Comparison of ENCODE assay signal across 8 cellular contexts in genomic region chr13:42040730-42041016, GRCh38. TPM values are rescaled to one million over a fixed set of nuclear protein-coding genes. Genes with fewer than 3 reads are reported as not detected.
DNase-seq lines count a peak whose midpoint lies in the region; ATAC-seq and TF ChIP-seq lines count a peak whose summit lies in the region.

No MANE protein-coding gene starts in this region.

- CTCF ChIA-PET in AG04449 (lab: Yijun Ruan, JAX) = interaction anchor here (1.6 to 3.1 kb wide), 2 partner anchors 12 to 372 kb away, joined by 7 to 17 read pairs; no protein-coding TSS in a partner anchor

- DNase-seq in AG04449 (ENCODE audit: low read depth, low spot score) (no peak), HFFc6 (no peak), astrocyte of the spinal cord (ENCODE audit: low read depth, low spot score) (no peak), ACHN (no peak), ureter (ENCODE audit: low spot score) (no peak), NAMALWA (ENCODE audit: low spot score) (no peak)

- H3K27me3 Mint-ChIP-seq in HFFc6 (ENCODE audit: insufficient read depth) = peaks cover 1% of the 10 kb centered on the region

- H3K27ac ChIP-seq in mesodermal cell (ENCODE audit: low read depth, low read length, severe bottlenecking) = no peak overlapping the region

- WGBS in mesodermal cell (ENCODE audit: insufficient coverage in 2 of 2), 2 experiments = 0 to 1% methylated on average over 13 to 38 of the region's 49 CpGs

- H3K9me3 ChIP-seq in mesodermal cell (ENCODE audit: control insufficient read depth, low read length) = no peaks in the 10 kb centered on the region

- peaks cover 9% of the 10 kb centered on the region for H3K9me3 Mint-ChIP-seq in HFFc6

- H3K36me3 ChIP-seq in mesodermal cell (ENCODE audit: control insufficient read depth, insufficient read depth, low read length) = peaks cover 6% of the 10 kb centered on the region

- peak overlapping the region; percentile 93 for H3K4me3 Mint-ChIP-seq in HFFc6

- no peak for ATAC-seq in HG03342 (IDR thresholded peaks at IDR 0.05; ENCODE audit: unreplicated experiment)

- peaks cover 57% of the 10 kb centered on the region for H3K4me1 Mint-ChIP-seq in HFFc6 (ENCODE audit: low read depth)

- peaks cover 9% of the 10 kb centered on the region for H3K36me3 Mint-ChIP-seq in HFFc6 (ENCODE audit: low read depth)

- H3K4me3 ChIP-seq in AG04449 (ENCODE audit: low read depth, low read length) (peak overlapping the region; percentile 78), astrocyte of the spinal cord (ENCODE audit: low read depth, low read length) (peak overlapping the region; percentile 92), mesodermal cell (ENCODE audit: extremely low read depth, insufficient read depth, low read length, poor library complexity, severe bottlenecking) (peak overlapping the region; percentile 77)

- in situ Hi-C loops in astrocyte of the spinal cord (cut with HindIII; ENCODE audit: low sequenced_read_pairs) = no loop called here
- in situ Hi-C loops in ACHN (cut with HindIII; ENCODE audit: low pct_ligation_motif_present, low pct_unique_long_range_greater_than_20kb, low sequenced_read_pairs) = no loop called here

- H3K4me1 ChIP-seq in mesodermal cell (ENCODE audit: control insufficient read depth, insufficient read depth, low read length, poor library complexity, severe bottlenecking) = no peaks in the 10 kb centered on the region

- H3K27ac Mint-ChIP-seq in HFFc6 = no peak overlapping the region

- TF ChIP-seq CTCF in AG04449 (IDR thresholded peaks at IDR 0.05; ENCODE audit: insufficient read depth, low read length, missing control alignments) (no peak), HFFc6 (IDR thresholded peaks at IDR 0.05) (no peak), astrocyte of the spinal cord (IDR thresholded peaks at IDR 0.05; ENCODE audit: low read depth, low read length) (no peak)

- POLR2A ChIA-PET in AG04449 (lab: Yijun Ruan, JAX) = interaction anchor here (1.3 kb wide), 1 partner anchor 125 kb away, joined by 3 read pairs; no protein-coding TSS in a partner anchor

RNA-seq across cellular contexts. Expression of gene DGKH, which starts 7.8 kb away (rescaled TPM):
- total RNA-seq in HFFc6 (2021; fragmentation: NEBNext Ultra II Directional; extraction: Animal tissue kit (Norgen Biotek cat#: 25700)) = 1 to 10 TPM; 6.9 to 8.7 (median 7.8) TPM
- 5.2 TPM for polyA plus RNA-seq in mesodermal cell (2013, experiment 1 of 2)
- 3.9 TPM for polyA plus RNA-seq in mesodermal cell (2013, experiment 2 of 2)
- 77.7 TPM for total RNA-seq in ureter
